ENCODE assay signal across 14 cellular contexts in the genomic region with DNA sequence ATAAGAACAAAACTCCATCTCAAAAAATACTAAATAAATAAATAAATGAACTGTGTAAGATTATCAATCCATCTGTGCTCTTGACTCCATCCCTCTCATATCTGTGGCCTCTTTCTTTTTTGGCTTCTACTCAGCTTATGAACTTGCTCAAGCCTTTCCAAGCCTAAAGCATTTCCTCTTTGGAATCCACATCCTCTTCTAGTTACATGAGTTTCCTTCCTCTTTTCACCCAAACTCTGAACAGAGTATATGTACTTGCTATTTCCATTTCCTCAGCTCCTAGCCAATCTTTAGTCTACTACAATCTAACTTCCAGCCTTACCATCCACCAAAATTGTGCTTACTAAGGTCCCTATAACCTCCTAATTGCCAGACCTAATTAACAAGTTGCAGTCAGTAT. TPM values are rescaled to one million over a fixed set of nuclear protein-coding genes. Genes with fewer than 3 reads are reported as not detected.
DNase-seq lines count a peak whose midpoint lies in the region; ATAC-seq and TF ChIP-seq lines count a peak whose summit lies in the region.
"Had no signal": no experiment of that assay in that cellular context is flagged by ENCODE, and none has a peak within 500 bp of the region (broad histone marks: within the 10 kb centered on the region; RNA-seq: fewer than 3 reads in every experiment).

No MANE protein-coding gene starts in this region.

- H3K4me2 ChIP-seq in OCI-LY3 (ENCODE audit: low read length) = no peak overlapping the region
- H3K4me2 ChIP-seq in smooth muscle cell = no peak overlapping the region

- H3K79me2 ChIP-seq in OCI-LY3 (ENCODE audit: low read length) (peaks cover 23% of the 10 kb centered on the region), smooth muscle cell (ENCODE audit: low read depth) (peaks cover 7% of the 10 kb centered on the region)

- no peak for ATAC-seq in GM18519 (IDR thresholded peaks at IDR 0.05; ENCODE audit: low FRiP score, unreplicated experiment)
- ATAC-seq in HG03196 (IDR thresholded peaks at IDR 0.05; ENCODE audit: unreplicated experiment) = no peak
- ATAC-seq: esophagus mucosa had no signal

- no peaks in the 10 kb centered on the region for H3F3A ChIP-seq in smooth muscle cell (ENCODE audit: low read depth)

- H3K9ac ChIP-seq in OCI-LY3 (ENCODE audit: low read length) = no peak overlapping the region
- H3K9ac ChIP-seq in smooth muscle cell (ENCODE audit: low read depth) = no peak overlapping the region

- TF ChIP-seq CTCF in HL-60 (IDR thresholded peaks at IDR 0.05; ENCODE audit: insufficient read depth, low read length) (no peak), OCI-LY3 (IDR thresholded peaks at IDR 0.05; ENCODE audit: low read depth, low read length) (no peak), smooth muscle cell (IDR thresholded peaks at IDR 0.05; ENCODE audit: borderline replicate concordance, insufficient read depth, poor library complexity, severe bottlenecking) (no peak)

- H2AFZ ChIP-seq in OCI-LY3 (ENCODE audit: low read depth, low read length) = 0 out of 2 replicates have a peak overlapping the region, but pooled peaks have one; percentile 26
- H2AFZ ChIP-seq in smooth muscle cell (ENCODE audit: low read depth) = peak overlapping the region; percentile 95

- H3K27me3 ChIP-seq in HL-60 (ENCODE audit: insufficient read depth, poor library complexity, severe bottlenecking) (no peaks in the 10 kb centered on the region), OCI-LY3 (ENCODE audit: low read depth, low read length) (no peaks in the 10 kb centered on the region), smooth muscle cell (ENCODE audit: low read depth) (no peaks in the 10 kb centered on the region)

- peak; percentile 14 to 54 for DNase-seq in HL-60 (ENCODE audit: low read depth in 1 of 2, low spot score in 1 of 2)
- DNase-seq in epithelial cell of prostate (ENCODE audit: low read depth, low spot score) = no peak
- DNase-seq in smooth muscle cell (lab: John Stamatoyannopoulos, UW; ENCODE audit: unreplicated experiment) = no peak
- no peak for DNase-seq in COLO668 (lab: John Stamatoyannopoulos, UW; ENCODE audit: unreplicated experiment)
- no peak for DNase-seq in posterior cingulate gyrus
- DNase-seq: C1 segment of cervical spinal cord, NCI-H2029 treated with DMSO at 0.1 percent for 48 hours, NCI-H774, SHP77, substantia nigra had no signal

- intact Hi-C loops in posterior cingulate gyrus (cut with DNase I) = no loop called here

- no peaks in the 10 kb centered on the region for H4K20me1 ChIP-seq in OCI-LY3 (ENCODE audit: insufficient read depth, low read length)
- no peaks in the 10 kb centered on the region for H4K20me1 ChIP-seq in smooth muscle cell (ENCODE audit: low read depth)

- H3K4me3 ChIP-seq in HL-60 (replicated peaks; ENCODE audit: insufficient read depth, low read length) = no peak overlapping the region
- H3K4me3 ChIP-seq in OCI-LY3 (ENCODE audit: low read length) = no peak overlapping the region
- no peak overlapping the region for H3K4me3 ChIP-seq in smooth muscle cell

- H3K27ac ChIP-seq in HL-60 (replicated peaks) (no peak overlapping the region), OCI-LY3 (ENCODE audit: low read length) (no peak overlapping the region), epithelial cell of prostate (peak overlapping the region; percentile 96), smooth muscle cell (ENCODE audit: low read depth) (no peak overlapping the region)

- H3K36me3 ChIP-seq in OCI-LY3 (replicated peaks; ENCODE audit: low read depth, low read length) (no peaks in the 10 kb centered on the region), smooth muscle cell (ENCODE audit: low read depth) (no peaks in the 10 kb centered on the region)

- no peaks in the 10 kb centered on the region for H3K9me3 ChIP-seq in OCI-LY3 (ENCODE audit: insufficient read depth, low read length)
- no peaks in the 10 kb centered on the region for H3K9me3 ChIP-seq in smooth muscle cell (replicated peaks; ENCODE audit: low read depth)

- H3K4me1 ChIP-seq in OCI-LY3 (ENCODE audit: low read length) (peaks cover 30% of the 10 kb centered on the region), smooth muscle cell (ENCODE audit: low read depth) (peaks cover 18% of the 10 kb centered on the region)

RNA-seq across cellular contexts. Expression of a gene that starts 2.4 kb away (rescaled TPM):
- total RNA-seq in smooth muscle cell = 93.0 and 135 TPM in 2 replicates
- polyA plus RNA-seq in smooth muscle cell = 61.2 and 77.4 TPM in 2 replicates

Comparison
In these comparisons a context has a peak if more than half of its experiments do, and no peak if none do; other contexts are left out.
1. DNase-seq: peak in HL-60 (2 of 2); none in epithelial cell of prostate (single experiment), smooth muscle cell (single experiment), COLO668 (single experiment) and posterior cingulate gyrus (0 of 10).